ENCODE assay signal across 8 cellular contexts in genomic region chr9:129110740-129111142, GRCh38. TPM values are rescaled to one million over a fixed set of nuclear protein-coding genes. Genes with fewer than 3 reads are reported as not detected.
DNase-seq lines count a peak whose midpoint lies in the region; ATAC-seq and TF ChIP-seq lines count a peak whose summit lies in the region.

Gene CRAT (minus strand): TSS chr9:129110793. CDS start chr9:129110509, 284 bp downstream.

- H3K27me3 Mint-ChIP-seq in memory B cell, result no peaks in the 10 kb centered on the region

- H3K9me3 ChIP-seq in effector memory CD4-positive, alpha-beta T cell (ENCODE audit: control insufficient read depth, low read length), result no peaks in the 10 kb centered on the region

- no peaks in the 10 kb centered on the region for H3K36me3 ChIP-seq in effector memory CD4-positive, alpha-beta T cell (ENCODE audit: control insufficient read depth, insufficient read depth, low read length)

- no peak for TF ChIP-seq CTCF in GM20000 (IDR thresholded peaks at IDR 0.05; ENCODE audit: extremely low read depth, missing control alignments)

- ATAC-seq in memory B cell (ENCODE audit: low read depth), result peak; percentile 81

- H3K4me3 ChIP-seq in effector memory CD4-positive, alpha-beta T cell (ENCODE audit: insufficient read depth, low read depth, low read length, poor library complexity, severe bottlenecking), result peak within 1 kb of the TSS; percentile 87

- H3K27ac Mint-ChIP-seq in memory B cell, result peak within 1 kb of the TSS; percentile 91

- H3K27me3 ChIP-seq in effector memory CD4-positive, alpha-beta T cell (replicated peaks; ENCODE audit: control insufficient read depth, insufficient read depth, low read length, poor library complexity, severe bottlenecking), result no peaks in the 10 kb centered on the region

- H3K4me3 Mint-ChIP-seq in memory B cell, result peak within 1 kb of the TSS; percentile 92

- H3K4me1 Mint-ChIP-seq in memory B cell, result peaks cover 10% of the 10 kb centered on the region

- H3K9me3 Mint-ChIP-seq in memory B cell, result no peaks in the 10 kb centered on the region

- peaks cover 17% of the 10 kb centered on the region for H3K4me1 ChIP-seq in effector memory CD4-positive, alpha-beta T cell (ENCODE audit: control insufficient read depth, insufficient read depth, low read length, poor library complexity, severe bottlenecking)

- DNase-seq in CMK (ENCODE audit: low read depth) (peak; percentile 88), GM20000 (ENCODE audit: low spot score) (peak; percentile 100), HT-29 (ENCODE audit: low spot score) (peak; percentile 96), NOMO-1 (lab: John Stamatoyannopoulos, UW; ENCODE audit: unreplicated experiment in 2 of 2) (peak; percentile 80 to 88), memory B cell (ENCODE audit: low spot score in 2 of 2) (peak; percentile 85 to 92)
- DNase-seq in activated CD8-positive, alpha-beta memory T cell treated with anti-CD3 and anti-CD28 coated beads for 48 hours (ENCODE audit: low read depth in 2 of 3, low spot score in 2 of 3), result peak; percentile 81 to 88 (median 88)
- DNase-seq in effector memory CD4-positive, alpha-beta T cell, result peak; percentile 93 to 97 (median 94)
- peak; percentile 91 to 99 (median 94) for DNase-seq in stimulated activated CD4-positive, alpha-beta T cell treated with anti-CD3 and anti-CD28 coated beads, TNF-alpha, amount 100 ng/mL, for 48 hours (ENCODE audit: low read depth in 3 of 3)

- H3K36me3 Mint-ChIP-seq in memory B cell, result no peaks in the 10 kb centered on the region

- peak within 1 kb of the TSS; percentile 76 for H3K27ac ChIP-seq in effector memory CD4-positive, alpha-beta T cell (ENCODE audit: insufficient read depth, low read length, poor library complexity, severe bottlenecking)

RNA-seq across cellular contexts. Expression of gene CRAT, which starts in this region (rescaled TPM):
- total RNA-seq in HT-29 (2014; rRNA removed; shearing (Covaris generic)), result 37.4 and 43.7 TPM in 2 replicates

Comparison
In these comparisons a context has a peak if more than half of its experiments do, and no peak if none do; other contexts are left out.
1. Peak in every context shown above with its lines: DNase-seq, ATAC-seq, H3K4me3 ChIP-seq and H3K27ac ChIP-seq.